In the genomic region with DNA sequence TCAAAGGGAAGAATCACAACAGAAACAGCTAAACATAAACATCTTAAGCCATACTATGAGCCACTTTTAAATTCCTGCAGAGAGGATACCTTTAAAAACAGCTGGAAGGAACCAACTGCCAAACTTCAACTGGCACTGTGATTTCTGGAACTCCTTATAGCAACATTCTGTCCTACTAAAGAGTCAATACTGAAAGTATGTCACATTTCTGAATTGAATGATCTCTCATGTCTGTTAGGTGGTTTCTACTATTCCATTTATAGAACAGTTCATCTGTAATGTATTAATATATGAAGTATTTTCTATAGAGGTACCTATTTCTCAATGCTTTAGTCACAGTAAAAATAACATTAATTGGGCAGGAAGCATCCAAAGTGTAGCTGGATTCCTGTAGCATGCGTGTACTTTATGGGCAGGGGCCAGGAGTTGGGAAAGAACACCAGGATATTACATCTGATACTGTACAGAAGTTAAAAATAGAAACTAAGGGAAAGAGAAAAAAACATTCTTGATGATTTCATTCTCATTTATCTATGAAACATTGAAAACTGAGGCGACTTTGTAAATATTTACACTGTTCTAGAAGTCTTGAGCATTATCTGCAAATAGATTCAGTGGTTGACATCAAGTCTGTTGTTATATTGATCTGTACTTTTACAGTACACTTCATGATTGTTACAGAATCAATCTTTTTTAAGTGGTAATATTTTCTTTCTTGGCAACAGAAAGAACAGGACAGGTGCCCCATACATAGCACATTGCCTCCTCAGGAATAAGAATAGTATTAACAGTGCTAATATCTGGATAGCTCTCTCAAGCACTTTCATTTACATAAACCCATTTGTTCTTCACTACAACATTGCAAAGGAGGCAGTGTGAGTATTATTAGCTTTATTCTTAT, we compare ENCODE assay signal across 8 cellular contexts. TPM values are rescaled to one million over a fixed set of nuclear protein-coding genes. Genes with fewer than 3 reads are reported as not detected.
DNase-seq lines count a peak whose midpoint lies in the region; ATAC-seq and TF ChIP-seq lines count a peak whose summit lies in the region.

No MANE protein-coding gene starts in this region.

- H3K27me3 Mint-ChIP-seq in natural killer cell treated with Interleukin-12 subunit alpha and Interleukin-12 subunit beta and Interleukin-15 and Interleukin-18, amount 100 ng/mL, for 72 hours: peaks cover 0 to 10% of the 10 kb centered on the region in 2 donors

- TF ChIP-seq CTCF in AG09319 (IDR thresholded peaks at IDR 0.05; ENCODE audit: low read depth, low read length): no peak
- TF ChIP-seq CTCF in choroid plexus epithelial cell (conservative IDR thresholded peaks at IDR 0.05; ENCODE audit: low read depth, low read length): no peak
- no peak for TF ChIP-seq CTCF in ovary (IDR thresholded peaks at IDR 0.05)

- intact Hi-C loops in ovary (cut with DNase I): no loop called here

- DNase-seq in AG09319 (ENCODE audit: extremely low read depth, low read depth): peak; percentile 90
- peak; percentile 97 for DNase-seq in choroid plexus epithelial cell (ENCODE audit: low read depth)
- DNase-seq in ovary: peak; percentile 37 to 84 (median 55)
- no peak for DNase-seq in activated gamma-delta T cell treated with Interleukin-2 at 50 U/mL for 16 hours
- no peak for DNase-seq in NCI-H128 (lab: John Stamatoyannopoulos, UW; ENCODE audit: unreplicated experiment)
- DNase-seq in natural killer cell treated with Interleukin-12 subunit alpha and Interleukin-12 subunit beta and Interleukin-15 and Interleukin-18, amount 100 ng/mL, for 72 hours (ENCODE audit: low spot score): no peak

- H3K4me3 ChIP-seq in choroid plexus epithelial cell (ENCODE audit: low read depth, low read length) (no peak overlapping the region), ovary (no peak overlapping the region)

- H3K27ac ChIP-seq in ovary: no peak overlapping the region

- WGBS in ovary, 3 donors: 2 to 12% (median 7%) methylated on average over 2 of the region's 2 CpGs

- no peak for TF ChIP-seq POLR2A in ovary (IDR thresholded peaks at IDR 0.05)

- H3K4me1 ChIP-seq in ovary (ENCODE audit: insufficient read depth): no peaks in the 10 kb centered on the region

- peak; percentile 85 for ATAC-seq in GM21390 (IDR thresholded peaks at IDR 0.05; ENCODE audit: unreplicated experiment)
- peak; percentile 58 for ATAC-seq in HG03558 (IDR thresholded peaks at IDR 0.05; ENCODE audit: extremely low read depth, unreplicated experiment)
- ATAC-seq in natural killer cell treated with Interleukin-12 subunit alpha and Interleukin-12 subunit beta and Interleukin-15 and Interleukin-18, amount 100 ng/mL, for 72 hours: no peak

- no peaks in the 10 kb centered on the region for H3K36me3 ChIP-seq in ovary

- peaks cover 2 to 14% of the 10 kb centered on the region in 2 donors for H3K4me1 Mint-ChIP-seq in natural killer cell treated with Interleukin-12 subunit alpha and Interleukin-12 subunit beta and Interleukin-15 and Interleukin-18, amount 100 ng/mL, for 72 hours (ENCODE audit: low read depth in 2 of 2)

- H3K36me3 Mint-ChIP-seq in natural killer cell treated with Interleukin-12 subunit alpha and Interleukin-12 subunit beta and Interleukin-15 and Interleukin-18, amount 100 ng/mL, for 72 hours: no peaks in the 10 kb centered on the region

- H3K27me3 ChIP-seq in ovary: no peaks in the 10 kb centered on the region

- H3K27ac Mint-ChIP-seq in natural killer cell treated with Interleukin-12 subunit alpha and Interleukin-12 subunit beta and Interleukin-15 and Interleukin-18, amount 100 ng/mL, for 72 hours: no peak overlapping the region

- no peaks in the 10 kb centered on the region for H3K9me3 Mint-ChIP-seq in natural killer cell treated with Interleukin-12 subunit alpha and Interleukin-12 subunit beta and Interleukin-15 and Interleukin-18, amount 100 ng/mL, for 72 hours

- H3K9me3 ChIP-seq in ovary: no peaks in the 10 kb centered on the region

- H3K4me3 Mint-ChIP-seq in natural killer cell treated with Interleukin-12 subunit alpha and Interleukin-12 subunit beta and Interleukin-15 and Interleukin-18, amount 100 ng/mL, for 72 hours: no peak overlapping the region

- no peak for TF ChIP-seq EP300 in ovary (IDR thresholded peaks at IDR 0.05)

RNA-seq across cellular contexts. Expression of gene ZNF281, which starts 6.1 kb away (rescaled TPM):
- total RNA-seq in ovary: 10 to 100 TPM in 4 of 7 donors, 1 to 10 TPM in 3; 8.3 to 12.4 (median 10.7) TPM
- polyA plus RNA-seq in ovary: 10 to 100 TPM in 1 of 2 donors, 1 to 10 TPM in 1; 3.7 to 11.2 TPM
- total RNA-seq in natural killer cell treated with Interleukin-12 subunit alpha and Interleukin-12 subunit beta and Interleukin-15 and Interleukin-18, amount 100 ng/mL, for 72 hours: 10 to 100 TPM; 29.8 to 31.3 TPM

Comparison
In these comparisons a context has a peak if more than half of its experiments do, and no peak if none do; other contexts are left out.
1. DNase-seq: peak in AG09319 (single experiment), choroid plexus epithelial cell (single experiment) and ovary (5 of 5); none in activated gamma-delta T cell treated with Interleukin-2 at 50 U/mL for 16 hours (single experiment), NCI-H128 (single experiment) and natural killer cell treated with Interleukin-12 subunit alpha and Interleukin-12 subunit beta and Interleukin-15 and Interleukin-18, amount 100 ng/mL, for 72 hours (single experiment).
2. ATAC-seq: peak in GM21390 (single experiment) and HG03558 (single experiment); none in natural killer cell treated with Interleukin-12 subunit alpha and Interleukin-12 subunit beta and Interleukin-15 and Interleukin-18, amount 100 ng/mL, for 72 hours (0 of 2).